1 cellular context compared by ENCODE assay signal in genomic region chr19:33383722-33384292, GRCh38.
TF ChIP-seq lines count a peak whose summit lies in the region.

No MANE protein-coding gene starts in this region.

TF ChIP-seq in HepG2, 621 proteins besides CTCF, POLR2A, EP300 and RAD21 (continued from another document):
- TF ChIP-seq, protein P1, sequence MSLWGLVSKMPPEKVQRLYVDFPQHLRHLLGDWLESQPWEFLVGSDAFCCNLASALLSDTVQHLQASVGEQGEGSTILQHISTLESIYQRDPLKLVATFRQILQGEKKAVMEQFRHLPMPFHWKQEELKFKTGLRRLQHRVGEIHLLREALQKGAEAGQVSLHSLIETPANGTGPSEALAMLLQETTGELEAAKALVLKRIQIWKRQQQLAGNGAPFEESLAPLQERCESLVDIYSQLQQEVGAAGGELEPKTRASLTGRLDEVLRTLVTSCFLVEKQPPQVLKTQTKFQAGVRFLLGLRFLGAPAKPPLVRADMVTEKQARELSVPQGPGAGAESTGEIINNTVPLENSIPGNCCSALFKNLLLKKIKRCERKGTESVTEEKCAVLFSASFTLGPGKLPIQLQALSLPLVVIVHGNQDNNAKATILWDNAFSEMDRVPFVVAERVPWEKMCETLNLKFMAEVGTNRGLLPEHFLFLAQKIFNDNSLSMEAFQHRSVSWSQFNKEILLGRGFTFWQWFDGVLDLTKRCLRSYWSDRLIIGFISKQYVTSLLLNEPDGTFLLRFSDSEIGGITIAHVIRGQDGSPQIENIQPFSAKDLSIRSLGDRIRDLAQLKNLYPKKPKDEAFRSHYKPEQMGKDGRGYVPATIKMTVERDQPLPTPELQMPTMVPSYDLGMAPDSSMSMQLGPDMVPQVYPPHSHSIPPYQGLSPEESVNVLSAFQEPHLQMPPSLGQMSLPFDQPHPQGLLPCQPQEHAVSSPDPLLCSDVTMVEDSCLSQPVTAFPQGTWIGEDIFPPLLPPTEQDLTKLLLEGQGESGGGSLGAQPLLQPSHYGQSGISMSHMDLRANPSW (CRISPR knock-in tag; IDR thresholded peaks at IDR 0.05; ENCODE audit: borderline replicate concordance) = no peak
- TF ChIP-seq XBP1 (CRISPR knock-in tag; IDR thresholded peaks at IDR 0.05) (no peak), HNF4A (CRISPR knock-in tag; IDR thresholded peaks at IDR 0.05) (no peak), ZNF382 (CRISPR knock-in tag; IDR thresholded peaks at IDR 0.05; ENCODE audit: borderline replicate concordance) (no peak), SP140L (CRISPR knock-in tag; IDR thresholded peaks at IDR 0.05; ENCODE audit: borderline replicate concordance) (no peak), ZNF570 (CRISPR knock-in tag; IDR thresholded peaks at IDR 0.05; ENCODE audit: borderline replicate concordance) (no peak), ZNF567 (CRISPR knock-in tag; IDR thresholded peaks at IDR 0.05; ENCODE audit: borderline replicate concordance) (no peak), RORA (CRISPR knock-in tag; IDR thresholded peaks at IDR 0.05) (no peak)
- TF ChIP-seq, protein P2, sequence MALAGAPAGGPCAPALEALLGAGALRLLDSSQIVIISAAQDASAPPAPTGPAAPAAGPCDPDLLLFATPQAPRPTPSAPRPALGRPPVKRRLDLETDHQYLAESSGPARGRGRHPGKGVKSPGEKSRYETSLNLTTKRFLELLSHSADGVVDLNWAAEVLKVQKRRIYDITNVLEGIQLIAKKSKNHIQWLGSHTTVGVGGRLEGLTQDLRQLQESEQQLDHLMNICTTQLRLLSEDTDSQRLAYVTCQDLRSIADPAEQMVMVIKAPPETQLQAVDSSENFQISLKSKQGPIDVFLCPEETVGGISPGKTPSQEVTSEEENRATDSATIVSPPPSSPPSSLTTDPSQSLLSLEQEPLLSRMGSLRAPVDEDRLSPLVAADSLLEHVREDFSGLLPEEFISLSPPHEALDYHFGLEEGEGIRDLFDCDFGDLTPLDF (CRISPR knock-in tag; IDR thresholded peaks at IDR 0.05) = no peak
- TF ChIP-seq, protein P3, sequence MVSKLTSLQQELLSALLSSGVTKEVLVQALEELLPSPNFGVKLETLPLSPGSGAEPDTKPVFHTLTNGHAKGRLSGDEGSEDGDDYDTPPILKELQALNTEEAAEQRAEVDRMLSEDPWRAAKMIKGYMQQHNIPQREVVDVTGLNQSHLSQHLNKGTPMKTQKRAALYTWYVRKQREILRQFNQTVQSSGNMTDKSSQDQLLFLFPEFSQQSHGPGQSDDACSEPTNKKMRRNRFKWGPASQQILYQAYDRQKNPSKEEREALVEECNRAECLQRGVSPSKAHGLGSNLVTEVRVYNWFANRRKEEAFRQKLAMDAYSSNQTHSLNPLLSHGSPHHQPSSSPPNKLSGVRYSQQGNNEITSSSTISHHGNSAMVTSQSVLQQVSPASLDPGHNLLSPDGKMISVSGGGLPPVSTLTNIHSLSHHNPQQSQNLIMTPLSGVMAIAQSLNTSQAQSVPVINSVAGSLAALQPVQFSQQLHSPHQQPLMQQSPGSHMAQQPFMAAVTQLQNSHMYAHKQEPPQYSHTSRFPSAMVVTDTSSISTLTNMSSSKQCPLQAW (CRISPR knock-in tag; IDR thresholded peaks at IDR 0.05) = 0 out of 2 replicates have a peak, but pooled peaks have one; percentile 25
TF ChIP-seq in HepG2: peak in this region for 5.
